24 cellular contexts compared by ENCODE assay signal in genomic region chr6:37269105-37269504, GRCh38.
"Had no signal": no experiment of that assay in that cellular context is flagged by ENCODE, and none has a peak within 500 bp of the region (broad histone marks: within the 10 kb centered on the region; RNA-seq: fewer than 3 reads in every experiment).

No MANE protein-coding gene starts in this region.

- H3K36me3 ChIP-seq: colonic mucosa had no signal

- H3K9me3 ChIP-seq: colonic mucosa, esophagus muscularis mucosa, esophagus squamous epithelium, gastrocnemius medialis, gastroesophageal sphincter had no signal

- ATAC-seq: effector memory CD8-positive, alpha-beta T cell; esophagus mucosa; foreskin keratinocyte; gastrocnemius medialis; gastroesophageal sphincter; heart left ventricle; heart right ventricle had no signal

- DNase-seq: colonic mucosa; dermis blood vessel endothelial cell; dorsolateral prefrontal cortex; effector CD4-positive, alpha-beta T cell; effector CD8-positive, alpha-beta T cell; effector memory CD4-positive, alpha-beta T cell; effector memory CD8-positive, alpha-beta T cell; endodermal cell; erythroblast; esophagus squamous epithelium; foreskin fibroblast; foreskin keratinocyte; foreskin melanocyte; gastrocnemius medialis; glutamatergic neuron; head of caudate nucleus; heart left ventricle; heart right ventricle had no signal

- H3K4me3 Mint-ChIP-seq: dendritic cell treated with granulocyte-macrophage colony-stimulating factor and Interleukin-4, amounts not matched to agents 40 ng/mL and 50 ng/mL, for 4 days; effector memory CD8-positive, alpha-beta T cell; endodermal cell had no signal

- H3K27ac ChIP-seq: colonic mucosa, coronary artery, dorsolateral prefrontal cortex, epithelial cell of prostate, esophagus muscularis mucosa, esophagus squamous epithelium, foreskin keratinocyte, gastroesophageal sphincter, heart left ventricle, heart right ventricle had no signal

- H3K27me3 Mint-ChIP-seq: dendritic cell treated with granulocyte-macrophage colony-stimulating factor and Interleukin-4, amounts not matched to agents 40 ng/mL and 50 ng/mL, for 4 days; effector memory CD8-positive, alpha-beta T cell had no signal

- H3K27ac Mint-ChIP-seq: dendritic cell treated with granulocyte-macrophage colony-stimulating factor and Interleukin-4, amounts not matched to agents 40 ng/mL and 50 ng/mL, for 4 days; effector memory CD8-positive, alpha-beta T cell; endodermal cell had no signal

- H3K9me3 Mint-ChIP-seq: dendritic cell treated with granulocyte-macrophage colony-stimulating factor and Interleukin-4, amounts not matched to agents 40 ng/mL and 50 ng/mL, for 4 days; effector memory CD8-positive, alpha-beta T cell; endodermal cell had no signal
